Comparison of ENCODE assay signal across 26 cellular contexts in genomic region chr5:149071216-149071615, GRCh38.
"Had no signal": no experiment of that assay in that cellular context is flagged by ENCODE, and none has a peak within 500 bp of the region (broad histone marks: within the 10 kb centered on the region; RNA-seq: fewer than 3 reads in every experiment).

No MANE protein-coding gene starts in this region.

- H3K4me1 Mint-ChIP-seq: immature natural killer cell; naive B cell; natural killer cell; nephron progenitor cell; stimulated activated naive B cell treated with anti-CD40 and anti-IgM and Interleukin-4, amounts not matched to agents 10 μg/mL and 1 μg/mL and 100 μg/mL, for 72 hours had no signal

- H3K4me3 Mint-ChIP-seq: immature natural killer cell; mesothelial cell of epicardium; naive B cell; natural killer cell; nephron progenitor cell; stimulated activated naive B cell treated with anti-CD40 and anti-IgM and Interleukin-4, amounts not matched to agents 10 μg/mL and 1 μg/mL and 100 μg/mL, for 72 hours had no signal

- H3K9me3 ChIP-seq: left lung, lower lobe of right lung, ovary, testis, thyroid gland, transverse colon, upper lobe of right lung had no signal

- H3K27ac ChIP-seq: left lung, lower lobe of right lung, ovary, skin epidermis, stomach, testis, thyroid gland, transverse colon, upper lobe of right lung had no signal

- H3K27ac Mint-ChIP-seq: immature natural killer cell; mesothelial cell of epicardium; naive B cell; natural killer cell; nephron progenitor cell; progenitor cell of endocrine pancreas; stimulated activated naive B cell treated with anti-CD40 and anti-IgM and Interleukin-4, amounts not matched to agents 10 μg/mL and 1 μg/mL and 100 μg/mL, for 72 hours had no signal

- H3K36me3 ChIP-seq: left lung, lower lobe of right lung, ovary, stomach, thyroid gland, transverse colon, upper lobe of right lung had no signal

- ATAC-seq: left colon; left lung; lower lobe of right lung; natural killer cell; right cardiac atrium; sciatic nerve; stimulated activated naive B cell treated with anti-CD40 and anti-IgM and Interleukin-4, amounts not matched to agents 10 μg/mL and 1 μg/mL and 100 μg/mL, for 72 hours; stimulated activated naive CD8-positive, alpha-beta T cell treated with anti-CD3 and anti-CD28 coated beads, Interleukin-15, Interleukin-2, amounts not matched to agents 100 U/mL and 50 U/mL, for 24 hours; upper lobe of right lung had no signal

- H3K9me3 Mint-ChIP-seq: natural killer cell had no signal

- H3K36me3 Mint-ChIP-seq: naive B cell; natural killer cell; stimulated activated naive B cell treated with anti-CD40 and anti-IgM and Interleukin-4, amounts not matched to agents 10 μg/mL and 1 μg/mL and 100 μg/mL, for 72 hours had no signal

- H3K4me3 ChIP-seq: left lung, lower lobe of right lung, ovary, skin epidermis, stomach, testis, thyroid gland, transverse colon, upper lobe of right lung had no signal

- DNase-seq: hypothalamus; immature natural killer cell; kidney; left colon; left lung; lower lobe of right lung; mesendoderm; naive B cell; natural killer cell; nephron progenitor cell; ovary; retina; right cardiac atrium; stimulated activated CD4-positive, alpha-beta T cell treated with anti-CD3 and anti-CD28 coated beads, Interleukin-4, amount 100 ng/mL, for 24 hours; stimulated activated CD8-positive, alpha-beta memory T cell treated with anti-CD3 and anti-CD28 coated beads, Interleukin-4, amount 100 ng/mL, for 48 hours; stimulated activated naive B cell treated with anti-CD40 and anti-IgM and Interleukin-4, amounts not matched to agents 10 μg/mL and 1 μg/mL and 100 μg/mL, for 72 hours; stimulated activated naive CD8-positive, alpha-beta T cell treated with anti-CD3 and anti-CD28 coated beads, Interleukin-15, Interleukin-2, amounts not matched to agents 100 U/mL and 50 U/mL, for 24 hours; stomach; testis; thyroid gland; transverse colon; upper lobe of right lung had no signal

- H3K4me1 ChIP-seq: left lung, lower lobe of right lung, stomach, testis, upper lobe of right lung had no signal

- H3K27me3 ChIP-seq: left lung, ovary, stomach, testis, thyroid gland, transverse colon, upper lobe of right lung had no signal
